In the genomic region with DNA sequence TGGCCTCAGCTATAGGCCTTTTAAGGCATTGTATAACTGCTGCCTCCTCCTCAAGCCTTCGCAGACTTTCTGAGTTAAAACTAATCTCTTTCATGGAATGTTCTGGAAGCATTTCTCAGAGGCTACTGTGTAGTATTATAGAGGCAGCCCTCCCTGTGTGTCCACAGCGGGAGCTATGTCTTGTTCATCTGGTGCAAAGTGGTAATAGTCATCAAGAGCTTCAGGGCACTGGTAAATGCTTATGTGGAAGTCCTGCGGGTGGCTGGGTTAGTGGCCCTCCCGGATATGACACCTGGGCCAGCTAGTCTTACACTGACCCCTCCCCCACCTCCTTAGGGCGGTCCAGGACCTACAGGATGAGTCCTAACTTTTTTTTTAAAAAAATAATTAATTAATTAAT, we compare ENCODE assay signal across 13 cellular contexts. TPM values are rescaled to one million over a fixed set of nuclear protein-coding genes. Genes with fewer than 3 reads are reported as not detected.
DNase-seq lines count a peak whose midpoint lies in the region; ATAC-seq, FAIRE-seq and TF ChIP-seq lines count a peak whose summit lies in the region.
"Had no signal": no experiment of that assay in that cellular context is flagged by ENCODE, and none has a peak within 500 bp of the region (broad histone marks: within the 10 kb centered on the region; RNA-seq: fewer than 3 reads in every experiment).

No MANE protein-coding gene starts in this region.

- H3K27ac ChIP-seq in liver (ENCODE audit: low read depth in 1 of 2, low read length in 2 of 2) = peak overlapping the region; percentile 4 to 39
- no peak overlapping the region for H3K27ac ChIP-seq in HepG2 (ENCODE audit: extremely low read length, insufficient read depth, low read length)
- peak overlapping the region; percentile 40 to 55 for H3K27ac ChIP-seq in mucosa of rectum (ENCODE audit: low read depth in 2 of 2, low read length in 2 of 2)

- no peak for FAIRE-seq in HepG2 (lab: Jason Lieb, UNC)
- FAIRE-seq: keratinocyte had no signal

- in situ Hi-C loops in HepG2 (cut with HindIII; ENCODE audit: extremely low pct_ligation_motif_present, low pct_unique_long_range_greater_than_20kb) = no loop called here

- no peak for TF ChIP-seq EP300 in HepG2 (IDR thresholded peaks at IDR 0.05; ENCODE audit: low read depth in 2 of 2, low read length in 2 of 2)
- TF ChIP-seq EP300 in HepG2 (CRISPR knock-in tag; IDR thresholded peaks at IDR 0.05; ENCODE audit: borderline replicate concordance) = no peak

- no peaks in the 10 kb centered on the region for H4K20me1 ChIP-seq in HepG2 (ENCODE audit: insufficient read depth, low read length)

- POLR2A ChIA-PET in HepG2 (lab: Yijun Ruan, JAX) = no interaction called here

- H3K36me3 ChIP-seq in liver (ENCODE audit: control insufficient read depth in 4 of 4, insufficient read depth in 3 of 4, low read depth in 1 of 4, low read length in 3 of 4) (peaks cover 0 to 14% (median under 1%) of the 10 kb centered on the region in 4 donors), HepG2 (replicated peaks in 1 of 2; ENCODE audit: control insufficient read depth in 1 of 2, insufficient read depth in 2 of 2, low read length in 2 of 2) (peaks cover 0 to 9% of the 10 kb centered on the region in 2 experiments; a peak in 1 of 5 replicates), mucosa of rectum (ENCODE audit: control insufficient read depth in 2 of 2, insufficient read depth in 2 of 2, low read length in 2 of 2) (peaks cover 17 to 19% of the 10 kb centered on the region in 2 donors)

- no peak overlapping the region for H3K27ac Mint-ChIP-seq in activated T-helper 1 cell treated with anti-CD3 and anti-CD28 coated beads, Interleukin-12 subunit alpha, Interleukin-12 subunit beta, Interleukin-2, Interleukin-4 antibody, amounts not matched to agents 30 ng/mL and 10 ng/mL and 1 ng/mL, durations not matched to agents 14 hours and 24 hours and 36 hours

- H3K4me1 ChIP-seq in liver (ENCODE audit: control insufficient read depth in 4 of 4, insufficient read depth in 4 of 4, low read length in 3 of 4) = peaks cover 0 to 31% (median 16%) of the 10 kb centered on the region in 4 donors
- H3K4me1 ChIP-seq in HepG2 (ENCODE audit: insufficient read depth, low read length) = peaks cover 37% of the 10 kb centered on the region
- H3K4me1 ChIP-seq in mucosa of rectum (ENCODE audit: control insufficient read depth in 2 of 2, insufficient read depth in 2 of 2, low read length in 2 of 2) = peaks cover 33 to 53% of the 10 kb centered on the region in 2 donors

- no peaks in the 10 kb centered on the region for H3K79me2 ChIP-seq in HepG2 (ENCODE audit: insufficient read depth, low read length)

- BruUV-seq in HepG2 (replicated peaks; lab: Mats Ljungman, UMichigan) = no TSS peak

- ATAC-seq in HepG2 (no peak), esophagus mucosa (no peak), GM18868 (IDR thresholded peaks at IDR 0.05; ENCODE audit: unreplicated experiment) (no peak)
- ATAC-seq: Right ventricle myocardium inferior had no signal

- peak overlapping the region; percentile 56 for H3K4me3 Mint-ChIP-seq in activated T-helper 1 cell treated with anti-CD3 and anti-CD28 coated beads, Interleukin-12 subunit alpha, Interleukin-12 subunit beta, Interleukin-2, Interleukin-4 antibody, amounts not matched to agents 30 ng/mL and 10 ng/mL and 1 ng/mL, durations not matched to agents 14 hours and 24 hours and 36 hours

- intact Hi-C loops in HepG2 (cut with micrococcal nuclease; ENCODE audit: unreplicated experiment) = loop anchor here (5.0 kb wide), 1 partner anchor 117 kb away; no protein-coding TSS in a partner anchor
- intact Hi-C loops in activated T-helper 1 cell treated with anti-CD3 and anti-CD28 coated beads, Interleukin-12 subunit alpha, Interleukin-12 subunit beta, Interleukin-2, Interleukin-4 antibody, amounts not matched to agents 30 ng/mL and 10 ng/mL and 1 ng/mL, durations not matched to agents 14 hours and 24 hours and 36 hours (cut with micrococcal nuclease) = no loop called here

- H3K36me3 Mint-ChIP-seq in activated T-helper 1 cell treated with anti-CD3 and anti-CD28 coated beads, Interleukin-12 subunit alpha, Interleukin-12 subunit beta, Interleukin-2, Interleukin-4 antibody, amounts not matched to agents 30 ng/mL and 10 ng/mL and 1 ng/mL, durations not matched to agents 14 hours and 24 hours and 36 hours (ENCODE audit: low read depth) = no peaks in the 10 kb centered on the region

- 88% methylated on average over 5 of the region's 5 CpGs for WGBS in liver
- 80% methylated on average over 5 of the region's 5 CpGs for WGBS in HepG2 (ENCODE audit: low lambda C conversion rate)

- H3K4me2 ChIP-seq in HepG2 (ENCODE audit: low read depth, low read length) = no peak overlapping the region

- peaks cover 3% of the 10 kb centered on the region for H3K27me3 Mint-ChIP-seq in activated T-helper 1 cell treated with anti-CD3 and anti-CD28 coated beads, Interleukin-12 subunit alpha, Interleukin-12 subunit beta, Interleukin-2, Interleukin-4 antibody, amounts not matched to agents 30 ng/mL and 10 ng/mL and 1 ng/mL, durations not matched to agents 14 hours and 24 hours and 36 hours (ENCODE audit: insufficient read depth)

- DNase-seq in HepG2 (ENCODE audit: low spot score) (no peak), NOMO-1 treated with DMSO at 0.1 percent for 48 hours (lab: John Stamatoyannopoulos, UW; ENCODE audit: unreplicated experiment) (no peak), Kasumi-1 (lab: John Stamatoyannopoulos, UW) (no peak)
- no peak for DNase-seq in activated T-helper 1 cell treated with anti-CD3 and anti-CD28 coated beads, Interleukin-12 subunit alpha, Interleukin-12 subunit beta, Interleukin-2, Interleukin-4 antibody, amounts not matched to agents 30 ng/mL and 10 ng/mL and 1 ng/mL, durations not matched to agents 14 hours and 24 hours and 36 hours (ENCODE audit: low spot score)
- DNase-seq: activated effector memory CD4-positive, alpha-beta T cell treated with anti-CD3 and anti-CD28 coated beads, Interleukin-2, amount 50 U/mL, for 16 hours; AML-193 had no signal

- H3K9me3 ChIP-seq in liver (ENCODE audit: control insufficient read depth in 4 of 4, low read length in 3 of 4) (no peaks in the 10 kb centered on the region), HepG2 (ENCODE audit: low read length) (no peaks in the 10 kb centered on the region), mucosa of rectum (ENCODE audit: control insufficient read depth in 2 of 2, low read length in 2 of 2) (no peaks in the 10 kb centered on the region)
- H3K9me3 ChIP-seq: thoracic aorta had no signal

- CTCF ChIA-PET in HepG2 (lab: Yijun Ruan, JAX; ENCODE audit: low intra/inter-chr PET ratio, low total read pairs) = no interaction called here

- H2AFZ ChIP-seq in HepG2 (ENCODE audit: low read length) = no peak overlapping the region

- H3K4me3 ChIP-seq in liver (ENCODE audit: low read depth in 1 of 3, low read length in 3 of 3) (no peak overlapping the region), HepG2 (replicated peaks in 1 of 3; ENCODE audit: insufficient read depth in 1 of 3, low read depth in 2 of 3, low read length in 3 of 3) (no peak overlapping the region), mucosa of rectum (ENCODE audit: low read length in 2 of 2) (no peak overlapping the region)
- H3K4me3 ChIP-seq: thoracic aorta had no signal

- TF ChIP-seq CTCF in liver (IDR thresholded peaks at IDR 0.05; ENCODE audit: low read depth, low read length, missing input control) (no peak), HepG2 (CRISPR knock-in tag; IDR thresholded peaks at IDR 0.05) (no peak)

- TF ChIP-seq RAD21 in liver (IDR thresholded peaks at IDR 0.05) (no peak), HepG2 (CRISPR knock-in tag; IDR thresholded peaks at IDR 0.05) (no peak)

- H3K4me1 Mint-ChIP-seq in activated T-helper 1 cell treated with anti-CD3 and anti-CD28 coated beads, Interleukin-12 subunit alpha, Interleukin-12 subunit beta, Interleukin-2, Interleukin-4 antibody, amounts not matched to agents 30 ng/mL and 10 ng/mL and 1 ng/mL, durations not matched to agents 14 hours and 24 hours and 36 hours (ENCODE audit: low read depth) = peaks cover 6% of the 10 kb centered on the region

- H3K9ac ChIP-seq in liver (ENCODE audit: low read depth in 1 of 2, low read length in 2 of 2) (no peak overlapping the region), HepG2 (ENCODE audit: insufficient read depth, low read depth, low read length) (no peak overlapping the region), mucosa of rectum (ENCODE audit: low read depth in 1 of 2, low read length in 2 of 2) (peak overlapping the region in 1 of 2 donors; percentile 43)

- no peaks in the 10 kb centered on the region for H3K27me3 ChIP-seq in liver (ENCODE audit: control insufficient read depth in 4 of 4, insufficient read depth in 4 of 4, low read length in 3 of 4)
- no peaks in the 10 kb centered on the region for H3K27me3 ChIP-seq in HepG2 (ENCODE audit: control insufficient read depth in 1 of 2, insufficient read depth in 2 of 2, low read length in 2 of 2)
- no peaks in the 10 kb centered on the region for H3K27me3 ChIP-seq in mucosa of rectum (ENCODE audit: control insufficient read depth in 2 of 2, insufficient read depth in 2 of 2, low read length in 2 of 2)

- no peaks in the 10 kb centered on the region for H3K9me3 Mint-ChIP-seq in activated T-helper 1 cell treated with anti-CD3 and anti-CD28 coated beads, Interleukin-12 subunit alpha, Interleukin-12 subunit beta, Interleukin-2, Interleukin-4 antibody, amounts not matched to agents 30 ng/mL and 10 ng/mL and 1 ng/mL, durations not matched to agents 14 hours and 24 hours and 36 hours

- no peak for TF ChIP-seq POLR2A in HepG2 (IDR thresholded peaks at IDR 0.05; ENCODE audit: insufficient read depth in 1 of 2, low read depth in 2 of 2, low read length in 2 of 2)

RNA-seq across cellular contexts. Expression of a gene that starts 2.2 kb away (rescaled TPM):
- total RNA-seq in liver = 1 to 10 TPM; 5.1 to 5.9 TPM
- 1 to 10 TPM; 7.4 to 7.6 TPM for polyA plus RNA-seq in liver
- 6.4 and 7.0 TPM in 2 replicates for total RNA-seq in HepG2 (2016; rRNA removed; fragmentation: Illumina TruSeq; extraction: Trizol)
- total RNA-seq in HepG2 (2016; cell fraction: cytosol; rRNA removed; fragmentation: Illumina TruSeq; extraction: Trizol; ENCODE audit: low read depth) = 2.5 and 2.8 TPM in 2 replicates
- 6.2 and 6.4 TPM in 2 replicates for total RNA-seq in HepG2 (2016; cell fraction: insoluble cytoplasmic fraction; rRNA removed; fragmentation: Illumina TruSeq; extraction: Trizol)
- 3.3 and 3.6 TPM in 2 replicates for total RNA-seq in HepG2 (2016; cell fraction: membrane; rRNA removed; fragmentation: Illumina TruSeq; extraction: Trizol)
- total RNA-seq in HepG2 (2016; cell fraction: nucleus; rRNA removed; fragmentation: Illumina TruSeq; extraction: Trizol) = 4.1 and 4.7 TPM in 2 replicates
- polyA plus RNA-seq in HepG2 (2011; rRNA removed) = 7.1 and 8.1 TPM in 2 replicates
- polyA plus RNA-seq in HepG2 (2011; cell fraction: cytosol; rRNA removed) = 3.7 and 7.1 TPM in 2 replicates
- 10.5 and 11.1 TPM in 2 replicates for polyA plus RNA-seq in HepG2 (2011; cell fraction: nucleus; rRNA removed)
- 2.0 and 3.1 TPM in 2 replicates for polyA plus RNA-seq in HepG2 (2012)
- 1.7 and 1.9 TPM in 2 replicates for polyA plus RNA-seq in HepG2 (2016; cell fraction: cytosol; fragmentation: Illumina TruSeq; extraction: Trizol; ENCODE audit: low read depth)
- polyA plus RNA-seq in HepG2 (2016; cell fraction: insoluble cytoplasmic fraction; fragmentation: Illumina TruSeq; extraction: Trizol; ENCODE audit: low read depth) = 7.3 and 7.9 TPM in 2 replicates
- 1.8 and 2.3 TPM in 2 replicates for polyA plus RNA-seq in HepG2 (2016; cell fraction: membrane; fragmentation: Illumina TruSeq; extraction: Trizol; ENCODE audit: low read depth)
- 8.1 and 14.0 TPM in 2 replicates for polyA plus RNA-seq in HepG2 (2016; cell fraction: nucleus; fragmentation: Illumina TruSeq; extraction: Trizol; ENCODE audit: insufficient read depth, low read depth)
- polyA minus RNA-seq in HepG2 (2011; rRNA and poly(A)+ RNA removed; ENCODE audit: low replicate concordance) = 8.6 and 26.6 TPM in 2 replicates
- 0.89 and 2.6 TPM in 2 replicates for polyA minus RNA-seq in HepG2 (2011; cell fraction: cytosol; rRNA and poly(A)+ RNA removed)
- polyA minus RNA-seq in HepG2 (2011; cell fraction: nucleus; rRNA and poly(A)+ RNA removed) = 6.2 and 11.3 TPM in 2 replicates
- 18.9 and 24.3 TPM in 2 replicates for total RNA-seq in activated T-helper 1 cell treated with anti-CD3 and anti-CD28 coated beads, Interleukin-12 subunit alpha, Interleukin-12 subunit beta, Interleukin-2, Interleukin-4 antibody, amounts not matched to agents 30 ng/mL and 10 ng/mL and 1 ng/mL, durations not matched to agents 14 hours and 24 hours and 36 hours
- total RNA-seq in esophagus mucosa = 11.7 TPM

RNA-seq across cellular contexts. Expression of a gene that starts 21.3 kb away (rescaled TPM):
- total RNA-seq in liver = 1 to 10 TPM in 1 of 2 donors, under 1 TPM in 1; 0.79 to 1.9 TPM
- polyA plus RNA-seq in liver = 1 to 10 TPM in 1 of 2 donors, under 1 TPM in 1; 0.49 to 1.4 TPM
- 2.9 and 6.1 TPM in 2 replicates for total RNA-seq in HepG2 (2016; rRNA removed; fragmentation: Illumina TruSeq; extraction: Trizol)
- 1.3 and 1.8 TPM in 2 replicates for total RNA-seq in HepG2 (2016; cell fraction: cytosol; rRNA removed; fragmentation: Illumina TruSeq; extraction: Trizol; ENCODE audit: low read depth)
- total RNA-seq in HepG2 (2016; cell fraction: insoluble cytoplasmic fraction; rRNA removed; fragmentation: Illumina TruSeq; extraction: Trizol) = 3.3 and 5.7 TPM in 2 replicates
- 2.4 and 4.1 TPM in 2 replicates for total RNA-seq in HepG2 (2016; cell fraction: membrane; rRNA removed; fragmentation: Illumina TruSeq; extraction: Trizol)
- total RNA-seq in HepG2 (2016; cell fraction: nucleus; rRNA removed; fragmentation: Illumina TruSeq; extraction: Trizol) = 6.6 and 10.3 TPM in 2 replicates
- 12.2 and 14.8 TPM in 2 replicates for polyA plus RNA-seq in HepG2 (2011; rRNA removed)
- polyA plus RNA-seq in HepG2 (2011; cell fraction: cytosol; rRNA removed) = 5.3 and 6.0 TPM in 2 replicates
- polyA plus RNA-seq in HepG2 (2011; cell fraction: nucleus; rRNA removed) = 75.2 and 75.4 TPM in 2 replicates
- polyA plus RNA-seq in HepG2 (2012) = 8.5 and 18.8 TPM in 2 replicates
- 0.94 and 1.4 TPM in 2 replicates for polyA plus RNA-seq in HepG2 (2016; cell fraction: cytosol; fragmentation: Illumina TruSeq; extraction: Trizol; ENCODE audit: low read depth)
- polyA plus RNA-seq in HepG2 (2016; cell fraction: insoluble cytoplasmic fraction; fragmentation: Illumina TruSeq; extraction: Trizol; ENCODE audit: low read depth) = 3.1 and 4.5 TPM in 2 replicates
- polyA plus RNA-seq in HepG2 (2016; cell fraction: membrane; fragmentation: Illumina TruSeq; extraction: Trizol; ENCODE audit: low read depth) = 2.3 and 2.5 TPM in 2 replicates
- polyA plus RNA-seq in HepG2 (2016; cell fraction: nucleus; fragmentation: Illumina TruSeq; extraction: Trizol; ENCODE audit: insufficient read depth, low read depth) = 26.8 and 37.4 TPM in 2 replicates
- polyA minus RNA-seq in HepG2 (2011; rRNA and poly(A)+ RNA removed; ENCODE audit: low replicate concordance) = 5.2 and 10.7 TPM in 2 replicates
- 1.7 and 3.1 TPM in 2 replicates for polyA minus RNA-seq in HepG2 (2011; cell fraction: cytosol; rRNA and poly(A)+ RNA removed)
- polyA minus RNA-seq in HepG2 (2011; cell fraction: nucleus; rRNA and poly(A)+ RNA removed) = 12.8 and 13.4 TPM in 2 replicates
- 24.9 and 26.7 TPM in 2 replicates for total RNA-seq in activated T-helper 1 cell treated with anti-CD3 and anti-CD28 coated beads, Interleukin-12 subunit alpha, Interleukin-12 subunit beta, Interleukin-2, Interleukin-4 antibody, amounts not matched to agents 30 ng/mL and 10 ng/mL and 1 ng/mL, durations not matched to agents 14 hours and 24 hours and 36 hours
- 1.2 TPM for total RNA-seq in esophagus mucosa

RNA-seq across cellular contexts. Expression of a gene that starts 29.3 kb away (rescaled TPM):
- total RNA-seq in liver = 10 to 100 TPM in 1 of 2 donors, 1 to 10 TPM in 1; 3.6 to 21.1 TPM
- 10 to 100 TPM; 24.7 to 43.0 TPM for polyA plus RNA-seq in liver
- 0.31 TPM in 1 of 2 replicates, not detected in the other for total RNA-seq in HepG2 (2016; rRNA removed; fragmentation: Illumina TruSeq; extraction: Trizol)
- 0.40 TPM in 1 of 2 replicates, not detected in the other for total RNA-seq in HepG2 (2016; cell fraction: cytosol; rRNA removed; fragmentation: Illumina TruSeq; extraction: Trizol; ENCODE audit: low read depth)
- total RNA-seq in HepG2 (2016; cell fraction: insoluble cytoplasmic fraction; rRNA removed; fragmentation: Illumina TruSeq; extraction: Trizol) = 0.32 TPM in 1 of 2 replicates, not detected in the other
- total RNA-seq in HepG2 (2016; cell fraction: membrane; rRNA removed; fragmentation: Illumina TruSeq; extraction: Trizol) = 0.19 TPM in 1 of 2 replicates, not detected in the other
- total RNA-seq in HepG2 (2016; cell fraction: nucleus; rRNA removed; fragmentation: Illumina TruSeq; extraction: Trizol) = 0.40 and 0.50 TPM in 2 replicates
- 0.51 and 0.59 TPM in 2 replicates for polyA plus RNA-seq in HepG2 (2011; rRNA removed)
- polyA plus RNA-seq in HepG2 (2011; cell fraction: cytosol; rRNA removed) = 0.59 and 1.2 TPM in 2 replicates
- 0.71 and 1.2 TPM in 2 replicates for polyA plus RNA-seq in HepG2 (2011; cell fraction: nucleus; rRNA removed)
- polyA plus RNA-seq in HepG2 (2012) = 1.0 and 1.2 TPM in 2 replicates
- 0.24 and 0.34 TPM in 2 replicates for polyA plus RNA-seq in HepG2 (2016; cell fraction: cytosol; fragmentation: Illumina TruSeq; extraction: Trizol; ENCODE audit: low read depth)
- 0.24 and 0.32 TPM in 2 replicates for polyA plus RNA-seq in HepG2 (2016; cell fraction: insoluble cytoplasmic fraction; fragmentation: Illumina TruSeq; extraction: Trizol; ENCODE audit: low read depth)
- 0.38 and 0.39 TPM in 2 replicates for polyA plus RNA-seq in HepG2 (2016; cell fraction: membrane; fragmentation: Illumina TruSeq; extraction: Trizol; ENCODE audit: low read depth)
- 0.49 and 1.4 TPM in 2 replicates for polyA plus RNA-seq in HepG2 (2016; cell fraction: nucleus; fragmentation: Illumina TruSeq; extraction: Trizol; ENCODE audit: insufficient read depth, low read depth)
- polyA minus RNA-seq in HepG2 (2011; rRNA and poly(A)+ RNA removed; ENCODE audit: low replicate concordance) = 0.26 and 0.98 TPM in 2 replicates
- 0.49 and 1.1 TPM in 2 replicates for polyA minus RNA-seq in HepG2 (2011; cell fraction: cytosol; rRNA and poly(A)+ RNA removed)
- not detected in 2 replicates for polyA minus RNA-seq in HepG2 (2011; cell fraction: nucleus; rRNA and poly(A)+ RNA removed)
- not detected in 2 replicates for total RNA-seq in activated T-helper 1 cell treated with anti-CD3 and anti-CD28 coated beads, Interleukin-12 subunit alpha, Interleukin-12 subunit beta, Interleukin-2, Interleukin-4 antibody, amounts not matched to agents 30 ng/mL and 10 ng/mL and 1 ng/mL, durations not matched to agents 14 hours and 24 hours and 36 hours
- 0.64 TPM for total RNA-seq in esophagus mucosa
- total RNA-seq: Right ventricle myocardium inferior, thoracic aorta had no signal
- polyA plus RNA-seq: keratinocyte had no signal

RNA-seq across cellular contexts. Expression of a gene that starts 57.4 kb away (rescaled TPM):
- 10 to 100 TPM; 19.1 to 33.4 TPM for total RNA-seq in liver
- 10 to 100 TPM; 42.2 to 52.6 TPM for polyA plus RNA-seq in liver
- 37.5 and 47.5 TPM in 2 replicates for total RNA-seq in HepG2 (2016; rRNA removed; fragmentation: Illumina TruSeq; extraction: Trizol)
- 25.0 and 27.0 TPM in 2 replicates for total RNA-seq in HepG2 (2016; cell fraction: cytosol; rRNA removed; fragmentation: Illumina TruSeq; extraction: Trizol; ENCODE audit: low read depth)
- total RNA-seq in HepG2 (2016; cell fraction: insoluble cytoplasmic fraction; rRNA removed; fragmentation: Illumina TruSeq; extraction: Trizol) = 37.7 and 52.7 TPM in 2 replicates
- total RNA-seq in HepG2 (2016; cell fraction: membrane; rRNA removed; fragmentation: Illumina TruSeq; extraction: Trizol) = 22.7 and 27.6 TPM in 2 replicates
- total RNA-seq in HepG2 (2016; cell fraction: nucleus; rRNA removed; fragmentation: Illumina TruSeq; extraction: Trizol) = 36.5 and 38.0 TPM in 2 replicates
- polyA plus RNA-seq in HepG2 (2011; rRNA removed) = 50.3 and 54.5 TPM in 2 replicates
- 57.5 and 59.3 TPM in 2 replicates for polyA plus RNA-seq in HepG2 (2011; cell fraction: cytosol; rRNA removed)
- polyA plus RNA-seq in HepG2 (2011; cell fraction: nucleus; rRNA removed) = 61.1 and 71.4 TPM in 2 replicates
- 39.8 and 49.3 TPM in 2 replicates for polyA plus RNA-seq in HepG2 (2012)
- polyA plus RNA-seq in HepG2 (2016; cell fraction: cytosol; fragmentation: Illumina TruSeq; extraction: Trizol; ENCODE audit: low read depth) = 23.2 and 24.2 TPM in 2 replicates
- polyA plus RNA-seq in HepG2 (2016; cell fraction: insoluble cytoplasmic fraction; fragmentation: Illumina TruSeq; extraction: Trizol; ENCODE audit: low read depth) = 54.9 and 56.3 TPM in 2 replicates
- 27.2 and 30.8 TPM in 2 replicates for polyA plus RNA-seq in HepG2 (2016; cell fraction: membrane; fragmentation: Illumina TruSeq; extraction: Trizol; ENCODE audit: low read depth)
- polyA plus RNA-seq in HepG2 (2016; cell fraction: nucleus; fragmentation: Illumina TruSeq; extraction: Trizol; ENCODE audit: insufficient read depth, low read depth) = 97.8 and 98.1 TPM in 2 replicates
- polyA minus RNA-seq in HepG2 (2011; rRNA and poly(A)+ RNA removed; ENCODE audit: low replicate concordance) = 20.0 and 77.8 TPM in 2 replicates
- 9.4 and 16.6 TPM in 2 replicates for polyA minus RNA-seq in HepG2 (2011; cell fraction: cytosol; rRNA and poly(A)+ RNA removed)
- polyA minus RNA-seq in HepG2 (2011; cell fraction: nucleus; rRNA and poly(A)+ RNA removed) = 14.7 and 15.2 TPM in 2 replicates
- 128 and 138 TPM in 2 replicates for total RNA-seq in activated T-helper 1 cell treated with anti-CD3 and anti-CD28 coated beads, Interleukin-12 subunit alpha, Interleukin-12 subunit beta, Interleukin-2, Interleukin-4 antibody, amounts not matched to agents 30 ng/mL and 10 ng/mL and 1 ng/mL, durations not matched to agents 14 hours and 24 hours and 36 hours
- 39.2 TPM for total RNA-seq in esophagus mucosa

RNA-seq across cellular contexts. Expression of a gene that starts 57.5 kb away (rescaled TPM):
- total RNA-seq in liver (1 to 10 TPM; 2.1 to 2.3 TPM), HepG2 (2016; rRNA removed; fragmentation: Illumina TruSeq; extraction: Trizol) (3.0 and 3.3 TPM in 2 replicates), esophagus mucosa (7.3 TPM)
- polyA plus RNA-seq in liver (1 to 10 TPM; 7.4 to 8.7 TPM), HepG2 (2011; rRNA removed) (3.5 and 3.8 TPM in 2 replicates)
- 1.3 TPM in 2 replicates for total RNA-seq in HepG2 (2016; cell fraction: cytosol; rRNA removed; fragmentation: Illumina TruSeq; extraction: Trizol; ENCODE audit: low read depth)
- total RNA-seq in HepG2 (2016; cell fraction: insoluble cytoplasmic fraction; rRNA removed; fragmentation: Illumina TruSeq; extraction: Trizol) = 2.7 and 3.2 TPM in 2 replicates
- 2.5 and 2.7 TPM in 2 replicates for total RNA-seq in HepG2 (2016; cell fraction: membrane; rRNA removed; fragmentation: Illumina TruSeq; extraction: Trizol)
- 2.6 and 2.8 TPM in 2 replicates for total RNA-seq in HepG2 (2016; cell fraction: nucleus; rRNA removed; fragmentation: Illumina TruSeq; extraction: Trizol)
- polyA plus RNA-seq in HepG2 (2011; cell fraction: cytosol; rRNA removed) = 3.7 and 5.6 TPM in 2 replicates
- 3.5 and 4.4 TPM in 2 replicates for polyA plus RNA-seq in HepG2 (2011; cell fraction: nucleus; rRNA removed)
- polyA plus RNA-seq in HepG2 (2012) = 2.0 and 4.5 TPM in 2 replicates
- polyA plus RNA-seq in HepG2 (2016; cell fraction: cytosol; fragmentation: Illumina TruSeq; extraction: Trizol; ENCODE audit: low read depth) = 1.9 and 2.1 TPM in 2 replicates
- polyA plus RNA-seq in HepG2 (2016; cell fraction: insoluble cytoplasmic fraction; fragmentation: Illumina TruSeq; extraction: Trizol; ENCODE audit: low read depth) = 7.7 and 7.8 TPM in 2 replicates
- 3.1 and 3.6 TPM in 2 replicates for polyA plus RNA-seq in HepG2 (2016; cell fraction: membrane; fragmentation: Illumina TruSeq; extraction: Trizol; ENCODE audit: low read depth)
- polyA plus RNA-seq in HepG2 (2016; cell fraction: nucleus; fragmentation: Illumina TruSeq; extraction: Trizol; ENCODE audit: insufficient read depth, low read depth) = 5.6 and 6.4 TPM in 2 replicates
- polyA minus RNA-seq in HepG2 (2011; rRNA and poly(A)+ RNA removed; ENCODE audit: low replicate concordance) = 8.4 and 10.1 TPM in 2 replicates
- 2.0 and 3.3 TPM in 2 replicates for polyA minus RNA-seq in HepG2 (2011; cell fraction: cytosol; rRNA and poly(A)+ RNA removed)
- 7.7 and 9.3 TPM in 2 replicates for polyA minus RNA-seq in HepG2 (2011; cell fraction: nucleus; rRNA and poly(A)+ RNA removed)
- total RNA-seq in activated T-helper 1 cell treated with anti-CD3 and anti-CD28 coated beads, Interleukin-12 subunit alpha, Interleukin-12 subunit beta, Interleukin-2, Interleukin-4 antibody, amounts not matched to agents 30 ng/mL and 10 ng/mL and 1 ng/mL, durations not matched to agents 14 hours and 24 hours and 36 hours = 11.2 and 11.6 TPM in 2 replicates
